Comparison of ENCODE assay signal across 1 cellular context in the genomic region with DNA sequence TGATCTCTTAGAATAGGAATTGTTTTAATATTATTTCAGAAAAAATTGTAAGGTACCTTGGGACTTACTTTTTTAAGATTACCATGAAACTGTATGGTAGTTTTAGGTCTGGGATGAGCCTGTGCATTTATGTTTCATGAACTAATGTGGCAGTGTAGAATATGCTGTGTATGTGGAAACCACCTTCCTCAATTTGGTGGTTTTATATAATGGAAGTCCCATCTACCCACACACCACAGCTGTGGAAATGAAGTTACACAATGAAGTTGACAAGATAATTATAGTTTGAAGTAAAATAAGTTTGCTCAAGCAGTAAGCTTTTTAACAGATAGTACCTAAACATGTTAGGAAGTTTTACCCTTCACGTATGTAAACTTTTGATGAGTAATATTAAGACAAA.
TF ChIP-seq lines count a peak whose summit lies in the region.

No MANE protein-coding gene starts in this region.

TF ChIP-seq in H1, 55 proteins besides CTCF, POLR2A, EP300 and RAD21 (continued from another document):
- TF ChIP-seq, protein P1, sequence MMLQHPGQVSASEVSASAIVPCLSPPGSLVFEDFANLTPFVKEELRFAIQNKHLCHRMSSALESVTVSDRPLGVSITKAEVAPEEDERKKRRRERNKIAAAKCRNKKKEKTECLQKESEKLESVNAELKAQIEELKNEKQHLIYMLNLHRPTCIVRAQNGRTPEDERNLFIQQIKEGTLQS (IDR thresholded peaks at IDR 0.05; ENCODE audit: insufficient read depth, low read depth, low read length): no peak
- TF ChIP-seq KDM5A (IDR thresholded peaks at IDR 0.05; ENCODE audit: low read length): no peak
